In genomic region chr10:60384708-60385398, GRCh38 we compare ENCODE assay signal across 1 cellular context.
TF ChIP-seq lines count a peak whose summit lies in the region.

No MANE protein-coding gene starts in this region.

TF ChIP-seq in IMR-90, 13 proteins besides CTCF, POLR2A, EP300 and RAD21 (continued from another document):
- no peak for TF ChIP-seq CEBPB (IDR thresholded peaks at IDR 0.05; ENCODE audit: low read depth, low read length)
